17 cellular contexts compared by ENCODE assay signal in the genomic region with DNA sequence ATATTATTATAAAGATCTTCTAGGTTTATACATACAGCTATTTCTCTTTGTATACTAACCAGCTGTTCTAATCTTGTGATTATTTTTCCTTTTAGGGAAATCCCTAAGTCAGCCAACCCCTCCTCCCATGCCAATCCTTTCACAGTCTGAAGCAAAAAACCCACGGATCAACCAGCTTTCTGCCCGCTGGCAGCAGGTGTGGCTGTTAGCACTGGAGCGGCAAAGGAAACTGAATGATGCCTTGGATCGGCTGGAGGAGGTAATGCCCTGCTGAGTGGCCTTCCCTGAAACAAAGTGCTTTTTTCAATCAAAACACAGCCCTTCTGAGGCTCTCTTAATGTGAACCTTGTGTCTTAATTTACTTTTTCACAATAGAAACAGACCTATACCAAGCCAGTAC. TPM values are rescaled to one million over a fixed set of nuclear protein-coding genes. Genes with fewer than 3 reads are reported as not detected.
DNase-seq lines count a peak whose midpoint lies in the region; ATAC-seq and TF ChIP-seq lines count a peak whose summit lies in the region.
"Had no signal": no experiment of that assay in that cellular context is flagged by ENCODE, and none has a peak within 500 bp of the region (broad histone marks: within the 10 kb centered on the region; RNA-seq: fewer than 3 reads in every experiment).

No MANE protein-coding gene starts in this region.

- TF ChIP-seq CTCF in IMR-90 (conservative IDR thresholded peaks at IDR 0.05; ENCODE audit: low read depth, low read length) (no peak), left lung (IDR thresholded peaks at IDR 0.05) (no peak), nephron progenitor cell (IDR thresholded peaks at IDR 0.05) (no peak)

- H3K14ac ChIP-seq in IMR-90 (replicated peaks; ENCODE audit: low read depth, low read length), result no peak overlapping the region

- ATAC-seq in IMR-90 (ENCODE audit: low read depth), result no peak
- ATAC-seq in stimulated activated effector memory CD8-positive, alpha-beta T cell treated with anti-CD3 and anti-CD28 coated beads, Interleukin-12 subunit alpha, Interleukin-12 subunit beta, amount 100 ng/mL, for 72 hours, result no peak
- ATAC-seq in left lung, result no peak
- ATAC-seq: CD8-positive, alpha-beta T cell; HepG2 had no signal

- H2BK20ac ChIP-seq in IMR-90 (ENCODE audit: low read depth, low read length), result no peak overlapping the region

- CTCF ChIA-PET in IMR-90 (lab: Yijun Ruan, JAX), result no interaction called here

- H3K27ac ChIP-seq in IMR-90 (ENCODE audit: insufficient read depth, low read length), result peak overlapping the region; percentile 48; the same call in 1 of the 2 replicates
- H3K27ac ChIP-seq in left lung, result no peak overlapping the region
- H3K27ac ChIP-seq: BLaER1 treated with 17β-estradiol and CSF1 and Interleukin-3, amounts not matched to agents 10 nM and 100 nM had no signal

- H3K9me1 ChIP-seq in IMR-90 (ENCODE audit: insufficient read depth, low read length), result peaks cover 28% of the 10 kb centered on the region

- H3K18ac ChIP-seq in IMR-90 (ENCODE audit: low read depth, low read length), result no peak overlapping the region

- no peak overlapping the region for H3K56ac ChIP-seq in IMR-90 (ENCODE audit: extremely low read depth, insufficient read depth, low read length)

- 100% methylated on average over 3 of the region's 4 CpGs; no CpG with 5 or more reads in 1 of the 2 experiments for WGBS in IMR-90 (ENCODE audit: extremely low coverage in 2 of 2, insufficient read length in 1 of 2), 2 experiments

- POLR2A ChIA-PET in IMR-90 (lab: Charles Lee; ENCODE audit: unreplicated experiment), result no interaction called here

- intact Hi-C loops in IMR-90 (cut with micrococcal nuclease) (no loop called here), left lung (cut with DNase I) (no loop called here)

- no peaks in the 10 kb centered on the region for H3K27me3 Mint-ChIP-seq in nephron progenitor cell (ENCODE audit: low read depth, poor library complexity)
- H3K27me3 Mint-ChIP-seq: B cell had no signal

- H4K5ac ChIP-seq in IMR-90 (ENCODE audit: low read depth, low read length), result no peak overlapping the region

- dilution Hi-C loops in IMR-90 (cut with HindIII; ENCODE audit: low sequenced_read_pairs, unreplicated experiment), result loop anchor here (25.0 kb wide), 1 partner anchor 97 kb away; no protein-coding TSS in a partner anchor

- no peak overlapping the region for H2AK5ac ChIP-seq in IMR-90 (ENCODE audit: low read depth, low read length)

- no peak overlapping the region for H2AK9ac ChIP-seq in IMR-90 (replicated peaks; ENCODE audit: low read depth, low read length, poor library complexity)

- H3K36me3 ChIP-seq in IMR-90 (ENCODE audit: control insufficient read depth, insufficient read depth, low read length) (peaks cover 75% of the 10 kb centered on the region), left lung (peaks cover 15 to 100% of the 10 kb centered on the region in 2 donors)

- peak overlapping the region; percentile 53 for H2BK5ac ChIP-seq in IMR-90 (ENCODE audit: low read depth, low read length, poor library complexity, severe bottlenecking)

- no peak for TF ChIP-seq POLR2A in IMR-90 (IDR thresholded peaks at IDR 0.05; ENCODE audit: low read depth, low read length)

- in situ Hi-C loops in IMR-90 (cut with MboI; ENCODE audit: low sequenced_read_pairs), result no loop called here

- DNase-seq in DMS79 (lab: John Stamatoyannopoulos, UW) (peak; percentile 22), IMR-90 (no peak), cerebellum (ENCODE audit: low spot score) (peak; percentile 41), left lung (no peak), nephron progenitor cell (no peak), NCI-H446 treated with DMSO at 0.1 percent for 48 hours (lab: John Stamatoyannopoulos, UW) (no peak)
- no peak for DNase-seq in stimulated activated effector memory CD8-positive, alpha-beta T cell treated with anti-CD3 and anti-CD28 coated beads, Interleukin-12 subunit alpha, Interleukin-12 subunit beta, amount 100 ng/mL, for 72 hours (ENCODE audit: low spot score in 2 of 2)
- DNase-seq: Calu3; CD8-positive, alpha-beta T cell; DMS 273 treated with DMSO at 0.1 percent for 48 hours; DMS53; GF-D8; H9 had no signal

- peaks cover 100% of the 10 kb centered on the region for H3K36me3 Mint-ChIP-seq in stimulated activated effector memory CD8-positive, alpha-beta T cell treated with anti-CD3 and anti-CD28 coated beads, Interleukin-12 subunit alpha, Interleukin-12 subunit beta, amount 100 ng/mL, for 72 hours
- peaks cover 87% of the 10 kb centered on the region for H3K36me3 Mint-ChIP-seq in nephron progenitor cell (ENCODE audit: low read depth)

- H3K27ac Mint-ChIP-seq in stimulated activated effector memory CD8-positive, alpha-beta T cell treated with anti-CD3 and anti-CD28 coated beads, Interleukin-12 subunit alpha, Interleukin-12 subunit beta, amount 100 ng/mL, for 72 hours, result peak overlapping the region; percentile 6
- no peak overlapping the region for H3K27ac Mint-ChIP-seq in nephron progenitor cell
- H3K27ac Mint-ChIP-seq: B cell; CD8-positive, alpha-beta T cell; H9 had no signal

- no peaks in the 10 kb centered on the region for H3K4me1 Mint-ChIP-seq in stimulated activated effector memory CD8-positive, alpha-beta T cell treated with anti-CD3 and anti-CD28 coated beads, Interleukin-12 subunit alpha, Interleukin-12 subunit beta, amount 100 ng/mL, for 72 hours
- no peaks in the 10 kb centered on the region for H3K4me1 Mint-ChIP-seq in nephron progenitor cell
- H3K4me1 Mint-ChIP-seq: B cell, H9 had no signal

- H3K9me3 ChIP-seq in IMR-90 (ENCODE audit: control insufficient read depth, insufficient read depth, low read length) (no peaks in the 10 kb centered on the region), left lung (no peaks in the 10 kb centered on the region)
- H3K9me3 ChIP-seq: BLaER1 treated with 17β-estradiol and CSF1 and Interleukin-3, amounts not matched to agents 10 nM and 100 nM had no signal

- no peak overlapping the region for H3K4me3 ChIP-seq in IMR-90 (ENCODE audit: insufficient read depth, low read depth, low read length)
- H3K4me3 ChIP-seq in left lung, result no peak overlapping the region
- H3K4me3 ChIP-seq: BLaER1 treated with 17β-estradiol and CSF1 and Interleukin-3, amounts not matched to agents 10 nM and 100 nM had no signal

- H2AFZ ChIP-seq in IMR-90 (replicated peaks; ENCODE audit: low read length, poor library complexity), result no peak overlapping the region

- peak overlapping the region; percentile 28; the same call in 1 of the 2 replicates for H4K91ac ChIP-seq in IMR-90 (ENCODE audit: insufficient read depth, low read depth, low read length)

- peaks cover 15% of the 10 kb centered on the region; the same call in 1 of the 2 replicates for H4K20me1 ChIP-seq in IMR-90 (ENCODE audit: insufficient read depth, low read length)

- H3K4me2 ChIP-seq in IMR-90 (ENCODE audit: low read depth, low read length), result no peak overlapping the region
- H3K4me2 ChIP-seq: BLaER1 treated with 17β-estradiol and CSF1 and Interleukin-3, amounts not matched to agents 10 nM and 100 nM had no signal

- no peak overlapping the region for H2BK120ac ChIP-seq in IMR-90 (ENCODE audit: low read depth, low read length)

- peak overlapping the region in 1 of 2 experiments; percentile 13; a peak in 1 of 4 replicates for H4K8ac ChIP-seq in IMR-90 (ENCODE audit: low read depth in 2 of 2, low read length in 2 of 2)

- no peak overlapping the region for H3K9ac ChIP-seq in IMR-90 (ENCODE audit: low read depth, low read length)
- H3K9ac ChIP-seq: BLaER1 treated with 17β-estradiol and CSF1 and Interleukin-3, amounts not matched to agents 10 nM and 100 nM had no signal

- no peak overlapping the region for H3K23ac ChIP-seq in IMR-90 (ENCODE audit: low read depth, low read length)

- H3K4me3 Mint-ChIP-seq in stimulated activated effector memory CD8-positive, alpha-beta T cell treated with anti-CD3 and anti-CD28 coated beads, Interleukin-12 subunit alpha, Interleukin-12 subunit beta, amount 100 ng/mL, for 72 hours, result no peak overlapping the region
- no peak overlapping the region for H3K4me3 Mint-ChIP-seq in nephron progenitor cell
- H3K4me3 Mint-ChIP-seq: B cell; CD8-positive, alpha-beta T cell; H9 had no signal

- peaks cover 9% of the 10 kb centered on the region for H3K4me1 ChIP-seq in IMR-90 (ENCODE audit: control insufficient read depth, insufficient read depth, low read length)
- no peaks in the 10 kb centered on the region for H3K4me1 ChIP-seq in left lung

- H2BK15ac ChIP-seq in IMR-90 (ENCODE audit: low read depth, low read length), result no peak overlapping the region

- no peaks in the 10 kb centered on the region for H3K9me3 Mint-ChIP-seq in stimulated activated effector memory CD8-positive, alpha-beta T cell treated with anti-CD3 and anti-CD28 coated beads, Interleukin-12 subunit alpha, Interleukin-12 subunit beta, amount 100 ng/mL, for 72 hours
- H3K9me3 Mint-ChIP-seq in nephron progenitor cell, result no peaks in the 10 kb centered on the region
- H3K9me3 Mint-ChIP-seq: CD8-positive, alpha-beta T cell; H9 had no signal

- H3K79me1 ChIP-seq in IMR-90 (ENCODE audit: low read depth in 1 of 2, low read length in 2 of 2), result peaks cover 43 to 72% of the 10 kb centered on the region in 2 experiments

- peak overlapping the region; percentile 15; the same call in 1 of the 2 replicates for H3K4ac ChIP-seq in IMR-90 (ENCODE audit: low read depth, low read length)

- no TSS peak for BruUV-seq in IMR-90 (replicated peaks; lab: Mats Ljungman, UMichigan)

- no peak for TF ChIP-seq RAD21 in IMR-90 (IDR thresholded peaks at IDR 0.05; ENCODE audit: low read length)

- no peaks in the 10 kb centered on the region for H3K27me3 ChIP-seq in IMR-90 (ENCODE audit: control insufficient read depth, insufficient read depth, low read length)
- H3K27me3 ChIP-seq in left lung, result no peaks in the 10 kb centered on the region
- H3K27me3 ChIP-seq: BLaER1 treated with 17β-estradiol and CSF1 and Interleukin-3, amounts not matched to agents 10 nM and 100 nM had no signal

TF ChIP-seq in IMR-90, 13 proteins besides CTCF, POLR2A, EP300 and RAD21 (continues in another document):
- TF ChIP-seq, protein P1, sequence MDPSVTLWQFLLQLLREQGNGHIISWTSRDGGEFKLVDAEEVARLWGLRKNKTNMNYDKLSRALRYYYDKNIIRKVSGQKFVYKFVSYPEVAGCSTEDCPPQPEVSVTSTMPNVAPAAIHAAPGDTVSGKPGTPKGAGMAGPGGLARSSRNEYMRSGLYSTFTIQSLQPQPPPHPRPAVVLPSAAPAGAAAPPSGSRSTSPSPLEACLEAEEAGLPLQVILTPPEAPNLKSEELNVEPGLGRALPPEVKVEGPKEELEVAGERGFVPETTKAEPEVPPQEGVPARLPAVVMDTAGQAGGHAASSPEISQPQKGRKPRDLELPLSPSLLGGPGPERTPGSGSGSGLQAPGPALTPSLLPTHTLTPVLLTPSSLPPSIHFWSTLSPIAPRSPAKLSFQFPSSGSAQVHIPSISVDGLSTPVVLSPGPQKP (IDR thresholded peaks at IDR 0.05; ENCODE audit: borderline replicate concordance, low read depth, low read length), result no peak
- TF ChIP-seq SMC3 (IDR thresholded peaks at IDR 0.05; ENCODE audit: low read depth, low read length), result no peak
- no peak for TF ChIP-seq MXI1 (IDR thresholded peaks at IDR 0.05; ENCODE audit: borderline replicate concordance, low read depth, low read length)

RNA-seq across cellular contexts. Expression of a gene that starts 32.4 kb away (rescaled TPM):
- total RNA-seq in IMR-90 (2012; rRNA removed) (not detected in 2 replicates), cerebellum (0.27 TPM), left lung (under 1 TPM; 0.73 to 0.82 TPM)
- polyA plus RNA-seq in IMR-90 (2012; rRNA removed), result not detected in 2 replicates
- 0.05 TPM in 1 of 2 replicates, not detected in the other for polyA plus RNA-seq in IMR-90 (2012; cell fraction: cytosol; rRNA removed)
- not detected in 2 replicates for polyA plus RNA-seq in IMR-90 (2012; cell fraction: nucleus; rRNA removed; ENCODE audit: low replicate concordance)
- total RNA-seq: Daoy, HepG2 had no signal

Comparison
In these comparisons a context has a peak if more than half of its experiments do, and no peak if none do; other contexts are left out.
1. DNase-seq: peak in DMS79 (single experiment) and cerebellum (single experiment); none in IMR-90 (single experiment), stimulated activated effector memory CD8-positive, alpha-beta T cell treated with anti-CD3 and anti-CD28 coated beads, Interleukin-12 subunit alpha, Interleukin-12 subunit beta, amount 100 ng/mL, for 72 hours (0 of 2), left lung (0 of 2), nephron progenitor cell (single experiment) and NCI-H446 treated with DMSO at 0.1 percent for 48 hours (single experiment).